ENCODE assay signal across 8 cellular contexts in genomic region chr2:234488913-234489451, GRCh38.
DNase-seq lines count a peak whose midpoint lies in the region; ATAC-seq lines count a peak whose summit lies in the region.

No MANE protein-coding gene starts in this region.

- peak; percentile 55 for DNase-seq in activated T-helper 1 cell treated with Interleukin-2 at 50 U/mL for 16 hours (ENCODE audit: low read depth)
- peak in 2 of 3 donors; percentile 57 to 64 for DNase-seq in stimulated activated CD4-positive, alpha-beta T cell treated with anti-CD3 and anti-CD28 coated beads, TNF-alpha, amount 100 ng/mL, for 1 hour (ENCODE audit: low read depth in 3 of 3, low spot score in 1 of 3)
- no peak for DNase-seq in NCI-H1694 treated with DMSO at 0.1 percent for 48 hours (lab: John Stamatoyannopoulos, UW)
- no peak for DNase-seq in epidermal melanocyte (ENCODE audit: insufficient read length, low spot score)
- no peak for DNase-seq in NCI-H524 (lab: John Stamatoyannopoulos, UW)
- no peak for DNase-seq in SIG-M5 treated with dmso at 0.1 percent for 504 hours (lab: John Stamatoyannopoulos, UW; ENCODE audit: unreplicated experiment)

- ATAC-seq in GM19397 (IDR thresholded peaks at IDR 0.05; ENCODE audit: unreplicated experiment): peak; percentile 65
- peak; percentile 83 for ATAC-seq in HG03457 (IDR thresholded peaks at IDR 0.05; ENCODE audit: unreplicated experiment)

Comparison
In these comparisons a context has a peak if more than half of its experiments do, and no peak if none do; other contexts are left out.
1. DNase-seq: peak in activated T-helper 1 cell treated with Interleukin-2 at 50 U/mL for 16 hours (single experiment) and stimulated activated CD4-positive, alpha-beta T cell treated with anti-CD3 and anti-CD28 coated beads, TNF-alpha, amount 100 ng/mL, for 1 hour (2 of 3); none in NCI-H1694 treated with DMSO at 0.1 percent for 48 hours (single experiment), epidermal melanocyte (single experiment), NCI-H524 (0 of 2) and SIG-M5 treated with dmso at 0.1 percent for 504 hours (single experiment).